29 cellular contexts compared by ENCODE assay signal in genomic region chr5:42400474-42400873, GRCh38. TPM values are rescaled to one million over a fixed set of nuclear protein-coding genes. Genes with fewer than 3 reads are reported as not detected.
DNase-seq lines count a peak whose midpoint lies in the region; ATAC-seq, FAIRE-seq and TF ChIP-seq lines count a peak whose summit lies in the region.
"Had no signal": no experiment of that assay in that cellular context is flagged by ENCODE, and none has a peak within 500 bp of the region (broad histone marks: within the 10 kb centered on the region; RNA-seq: fewer than 3 reads in every experiment).

No MANE protein-coding gene starts in this region.

- H2AFZ ChIP-seq in IMR-90 (replicated peaks; ENCODE audit: low read length, poor library complexity): no peak overlapping the region
- H2AFZ ChIP-seq in K562 (ENCODE audit: low read depth, low read length): no peak overlapping the region

- DNase-seq in A549 (ENCODE audit: low read depth in 1 of 2, low spot score in 1 of 2) (no peak), IMR-90 (no peak), K562 (ENCODE audit: extremely low read depth in 1 of 4, low spot score in 3 of 4) (no peak)
- DNase-seq in activated CD4-positive, alpha-beta T cell treated with anti-CD3 and anti-CD28 coated beads for 4 hours: no peak
- DNase-seq: 8988T; AML-193; BE2C; C1 segment of cervical spinal cord; CD4-positive, alpha-beta memory T cell; CD4-positive, CD25-positive, alpha-beta regulatory T cell; CD8-positive, alpha-beta memory T cell; COR-L47; DMS 273 treated with DMSO at 0.1 percent for 48 hours; DMS153; DMS53; DMS79; DND-41; EL; GDM1 had no signal

- H3K27ac ChIP-seq in A549 (no peak overlapping the region), IMR-90 (ENCODE audit: insufficient read depth, low read length) (no peak overlapping the region), K562 (ENCODE audit: extremely low read depth, low read depth, low read length) (no peak overlapping the region)
- H3K27ac ChIP-seq: BLaER1 had no signal

- POLR2A ChIA-PET in A549 (lab: Yijun Ruan, JAX): no interaction called here
- POLR2A ChIA-PET in IMR-90 (lab: Charles Lee; ENCODE audit: unreplicated experiment): no interaction called here
- POLR2A ChIA-PET in K562 (lab: Yijun Ruan, JAX): no interaction called here

- H3K4ac ChIP-seq in IMR-90 (ENCODE audit: low read depth, low read length): no peak overlapping the region

- no peak overlapping the region for H2BK5ac ChIP-seq in IMR-90 (ENCODE audit: low read depth, low read length, poor library complexity, severe bottlenecking)

- no peak for FAIRE-seq in A549 (lab: Jason Lieb, UNC)
- no peak for FAIRE-seq in K562 (lab: Jason Lieb, UNC)
- FAIRE-seq: A204.1, GM12878, GM12892, GM18507 had no signal

- H4K20me1 ChIP-seq in IMR-90 (ENCODE audit: insufficient read depth, low read length): no peaks in the 10 kb centered on the region
- no peaks in the 10 kb centered on the region for H4K20me1 ChIP-seq in K562 (replicated peaks; ENCODE audit: control insufficient read depth, insufficient read depth, low read length)
- H4K20me1 ChIP-seq: BLaER1 had no signal

- no peak overlapping the region for H2BK120ac ChIP-seq in IMR-90 (ENCODE audit: low read depth, low read length)

- intact Hi-C loops in IMR-90 (cut with micrococcal nuclease): no loop called here
- intact Hi-C loops in K562 (cut with micrococcal nuclease): no loop called here

- no peaks in the 10 kb centered on the region for H3K9me3 ChIP-seq in A549
- H3K9me3 ChIP-seq in IMR-90 (ENCODE audit: control insufficient read depth, insufficient read depth, low read length): no peaks in the 10 kb centered on the region
- H3K9me3 ChIP-seq in K562 (replicated peaks; ENCODE audit: control insufficient read depth, insufficient read depth, low read depth, low read length): no peaks in the 10 kb centered on the region
- H3K9me3 ChIP-seq: BE2C had no signal

- H3K4me1 ChIP-seq in A549: no peaks in the 10 kb centered on the region
- no peaks in the 10 kb centered on the region for H3K4me1 ChIP-seq in IMR-90 (ENCODE audit: control insufficient read depth, insufficient read depth, low read length)
- H3K4me1 ChIP-seq in K562 (replicated peaks in 1 of 2; ENCODE audit: control insufficient read depth in 2 of 2, insufficient read depth in 2 of 2, low read length in 2 of 2): no peaks in the 10 kb centered on the region
- H3K4me1 ChIP-seq: BE2C, BLaER1 had no signal

- H3K27me3 ChIP-seq in IMR-90 (ENCODE audit: control insufficient read depth, insufficient read depth, low read length): no peaks in the 10 kb centered on the region
- no peaks in the 10 kb centered on the region for H3K27me3 ChIP-seq in K562 (ENCODE audit: control insufficient read depth in 2 of 2, insufficient read depth in 2 of 2, low read length in 2 of 2)
- H3K27me3 ChIP-seq: BE2C, BLaER1 had no signal

- no peak for TF ChIP-seq EP300 in A549 (IDR thresholded peaks at IDR 0.05)
- no peak for TF ChIP-seq EP300 in K562 (IDR thresholded peaks at IDR 0.05; ENCODE audit: low read length)

- H3K56ac ChIP-seq in IMR-90 (ENCODE audit: extremely low read depth, insufficient read depth, low read length): no peak overlapping the region

- H4K8ac ChIP-seq in IMR-90 (ENCODE audit: low read depth in 2 of 2, low read length in 2 of 2): no peak overlapping the region

- TF ChIP-seq CTCF in A549 (IDR thresholded peaks at IDR 0.05): no peak
- TF ChIP-seq CTCF in IMR-90 (conservative IDR thresholded peaks at IDR 0.05; ENCODE audit: low read depth, low read length): no peak
- no peak for TF ChIP-seq CTCF in K562 (IDR thresholded peaks at IDR 0.05 in 2 of 3, conservative IDR thresholded peaks at IDR 0.05 in 1 of 3; ENCODE audit: insufficient read depth in 2 of 3, low read depth in 1 of 3, low read length in 3 of 3)

- no peak overlapping the region for H3K4me2 ChIP-seq in A549
- no peak overlapping the region for H3K4me2 ChIP-seq in IMR-90 (ENCODE audit: low read depth, low read length)
- H3K4me2 ChIP-seq in K562 (ENCODE audit: insufficient read depth, low read length): no peak overlapping the region
- H3K4me2 ChIP-seq: BLaER1 had no signal

- H3K14ac ChIP-seq in IMR-90 (replicated peaks; ENCODE audit: low read depth, low read length): no peak overlapping the region

- no peak overlapping the region for H2BK20ac ChIP-seq in IMR-90 (ENCODE audit: low read depth, low read length)

- H3K79me1 ChIP-seq in IMR-90 (ENCODE audit: low read depth in 1 of 2, low read length in 2 of 2): no peaks in the 10 kb centered on the region

- no peak overlapping the region for H2AK5ac ChIP-seq in IMR-90 (ENCODE audit: low read depth, low read length)

- no peaks in the 10 kb centered on the region for H3K9me1 ChIP-seq in IMR-90 (ENCODE audit: insufficient read depth, low read length)
- H3K9me1 ChIP-seq in K562 (ENCODE audit: control insufficient read depth, insufficient read depth, low read length): no peaks in the 10 kb centered on the region

- dilution Hi-C loops in IMR-90 (cut with HindIII; ENCODE audit: low sequenced_read_pairs, unreplicated experiment): no loop called here

- no peak overlapping the region for H2BK15ac ChIP-seq in IMR-90 (ENCODE audit: low read depth, low read length)

- no TSS peak for BruUV-seq in IMR-90 (replicated peaks; lab: Mats Ljungman, UMichigan)
- no TSS peak for BruUV-seq in K562 (replicated peaks; lab: Mats Ljungman, UMichigan)

- no peak overlapping the region for H2AK9ac ChIP-seq in IMR-90 (replicated peaks; ENCODE audit: low read depth, low read length, poor library complexity)

- H3K23ac ChIP-seq in IMR-90 (ENCODE audit: low read depth, low read length): no peak overlapping the region

- ATAC-seq in A549 (no peak), IMR-90 (ENCODE audit: low read depth) (no peak), K562 (no peak), HG03097 (IDR thresholded peaks at IDR 0.05; ENCODE audit: low FRiP score, unreplicated experiment) (no peak), HG02588 (IDR thresholded peaks at IDR 0.05; ENCODE audit: unreplicated experiment) (no peak)
- ATAC-seq: GM12878 had no signal

- H3K9ac ChIP-seq in IMR-90 (ENCODE audit: low read depth, low read length): no peak overlapping the region
- no peak overlapping the region for H3K9ac ChIP-seq in K562 (ENCODE audit: insufficient read depth in 1 of 2, low read depth in 2 of 2, low read length in 2 of 2)
- H3K9ac ChIP-seq: BLaER1 had no signal

- in situ Hi-C loops in IMR-90 (cut with MboI; ENCODE audit: low sequenced_read_pairs): no loop called here
- in situ Hi-C loops in K562 (cut with MboI): no loop called here

- H3K18ac ChIP-seq in IMR-90 (ENCODE audit: low read depth, low read length): no peak overlapping the region

- no peaks in the 10 kb centered on the region for H3K36me3 ChIP-seq in IMR-90 (ENCODE audit: control insufficient read depth, insufficient read depth, low read length)
- no peaks in the 10 kb centered on the region for H3K36me3 ChIP-seq in K562 (ENCODE audit: control insufficient read depth, insufficient read depth, low read length)
- H3K36me3 ChIP-seq: BE2C, BLaER1 had no signal

- TF ChIP-seq POLR2A in A549 (IDR thresholded peaks at IDR 0.05; ENCODE audit: low read length): no peak
- TF ChIP-seq POLR2A in IMR-90 (IDR thresholded peaks at IDR 0.05; ENCODE audit: low read depth, low read length): no peak
- TF ChIP-seq POLR2A in K562 (conservative IDR thresholded peaks at IDR 0.05): no peak

- H4K91ac ChIP-seq in IMR-90 (ENCODE audit: insufficient read depth, low read depth, low read length): no peak overlapping the region

- WGBS in A549 (ENCODE audit: missing lambda C conversion rate): 6% methylated on average over 3 of the region's 3 CpGs
- whole genome bisulfite sequencing in IMR-90 (ENCODE audit: extremely low coverage in 2 of 2, insufficient read length in 1 of 2), 2 experiments: 70% methylated on average over 2 of the region's 3 CpGs; no CpG with 5 or more reads in 1 of the 2 experiments
- 0% methylated on average over 3 of the region's 3 CpGs for WGBS in K562 (ENCODE audit: insufficient coverage, low coverage, missing lambda C conversion rate)

- no peaks in the 10 kb centered on the region for H3K79me2 ChIP-seq in K562 (ENCODE audit: control insufficient read depth, insufficient read depth, low read length)

- H3K4me3 ChIP-seq in A549 (no peak overlapping the region), IMR-90 (ENCODE audit: insufficient read depth, low read depth, low read length) (no peak overlapping the region), K562 (no peak overlapping the region)
- H3K4me3 ChIP-seq: BLaER1, GM12878 had no signal

- CTCF ChIA-PET in A549 (lab: Yijun Ruan, JAX): no interaction called here
- CTCF ChIA-PET in IMR-90 (lab: Yijun Ruan, JAX): no interaction called here
- CTCF ChIA-PET in K562 (lab: Yijun Ruan, JAX; ENCODE audit: low intra/inter-chr PET ratio): no interaction called here

- H4K5ac ChIP-seq in IMR-90 (ENCODE audit: low read depth, low read length): no peak overlapping the region

- TF ChIP-seq RAD21 in A549 (conservative IDR thresholded peaks at IDR 0.05 in 1 of 2, IDR thresholded peaks at IDR 0.05 in 1 of 2): no peak
- TF ChIP-seq RAD21 in IMR-90 (IDR thresholded peaks at IDR 0.05; ENCODE audit: low read length): no peak
- TF ChIP-seq RAD21 in K562 (CRISPR knock-in tag; conservative IDR thresholded peaks at IDR 0.05 in 1 of 2, IDR thresholded peaks at IDR 0.05 in 1 of 2): no peak

RNA-seq across cellular contexts. Expression of gene GHR, which starts 22.8 kb away (rescaled TPM):
- polyA plus RNA-seq in A549 (2011; rRNA removed): 0.05 TPM in 2 replicates
- polyA plus RNA-seq in A549 (2012; cell fraction: cytosol; rRNA removed): 0.01 TPM in 2 replicates
- polyA plus RNA-seq in A549 (2012; cell fraction: nucleus; rRNA removed): 0.01 TPM in 1 of 2 replicates, not detected in the other
- 0.03 TPM in 2 of 3 replicates, not detected in the other for polyA plus RNA-seq in A549 (2017; fragmentation: RNase III; extraction: RNeasy Plus Mini Kit Qiagen cat#74134 plus additional on column Dnase treatment)
- polyA minus RNA-seq in A549 (2011; rRNA and poly(A)+ RNA removed): not detected in 2 replicates
- total RNA-seq in IMR-90 (2012; rRNA removed): 1.1 TPM in 2 replicates
- 0.36 and 0.49 TPM in 2 replicates for polyA plus RNA-seq in IMR-90 (2012; rRNA removed)
- 0.10 TPM in 2 replicates for polyA plus RNA-seq in IMR-90 (2012; cell fraction: cytosol; rRNA removed)
- 0.12 and 0.58 TPM in 2 replicates for polyA plus RNA-seq in IMR-90 (2012; cell fraction: nucleus; rRNA removed; ENCODE audit: low replicate concordance)
- not detected in 2 replicates for total RNA-seq in K562 (2011; cell fraction: chromatin; rRNA removed; ENCODE audit: low replicate concordance)
- not detected in 2 replicates for total RNA-seq in K562 (2011; cell fraction: nucleolus; rRNA removed)
- total RNA-seq in K562 (2011; cell fraction: nucleoplasm; rRNA removed): not detected in 2 replicates
- not detected in 2 replicates for total RNA-seq in K562 (2014; rRNA removed)
- total RNA-seq in K562 (2014; rRNA removed; fragmentation: Illumina TruSeq; extraction: Trizol): not detected in 2 replicates
- not detected in 2 replicates for total RNA-seq in K562 (2015; rRNA removed; fragmentation: Illumina TruSeq; extraction: Trizol)
- total RNA-seq in K562 (2021): 0.13 TPM in 1 of 2 replicates, not detected in the other
- polyA plus RNA-seq in K562 (2011; rRNA removed): not detected in 2 replicates
- polyA plus RNA-seq in K562 (2011; cell fraction: cytosol; rRNA removed): not detected in 2 replicates
- not detected in 2 replicates for polyA plus RNA-seq in K562 (2011; cell fraction: nucleus; rRNA removed)
- not detected in 2 replicates for polyA plus RNA-seq in K562 (2012)
- polyA plus RNA-seq in K562 (2014; fragmentation: Illumina TruSeq; extraction: Trizol): 0.09 TPM in 1 of 2 replicates, not detected in the other
- polyA plus RNA-seq in K562 (2014; fragmentation: Nextera tagmentation; extraction: Ambion mirVana): under 1 TPM; 0.01 to 0.04 TPM
- not detected in 2 replicates for polyA plus RNA-seq in K562 (2014; rRNA removed)
- polyA minus RNA-seq in K562 (2011; rRNA and poly(A)+ RNA removed): not detected in 2 replicates
- not detected in 2 replicates for polyA minus RNA-seq in K562 (2011; cell fraction: cytosol; rRNA and poly(A)+ RNA removed)
- polyA minus RNA-seq in K562 (2011; cell fraction: nucleus; rRNA and poly(A)+ RNA removed): not detected in 2 replicates
- total RNA-seq: CD4-positive, alpha-beta memory T cell; CD4-positive, CD25-positive, alpha-beta regulatory T cell; CD8-positive, alpha-beta memory T cell; Daoy; G401 had no signal
- polyA plus RNA-seq: CD14-positive monocyte; CD4-positive, alpha-beta memory T cell; CD4-positive, CD25-positive, alpha-beta regulatory T cell; CD8-positive, alpha-beta memory T cell had no signal

Comparison
In these comparisons a context has a peak if more than half of its experiments do, and no peak if none do; other contexts are left out.
1. Of the 35 proteins assayed by ChIP-seq in both K562 and A549: peak only in K562: none; only in A549: MAFK; in both: none; in neither: 34.